In the genomic region with DNA sequence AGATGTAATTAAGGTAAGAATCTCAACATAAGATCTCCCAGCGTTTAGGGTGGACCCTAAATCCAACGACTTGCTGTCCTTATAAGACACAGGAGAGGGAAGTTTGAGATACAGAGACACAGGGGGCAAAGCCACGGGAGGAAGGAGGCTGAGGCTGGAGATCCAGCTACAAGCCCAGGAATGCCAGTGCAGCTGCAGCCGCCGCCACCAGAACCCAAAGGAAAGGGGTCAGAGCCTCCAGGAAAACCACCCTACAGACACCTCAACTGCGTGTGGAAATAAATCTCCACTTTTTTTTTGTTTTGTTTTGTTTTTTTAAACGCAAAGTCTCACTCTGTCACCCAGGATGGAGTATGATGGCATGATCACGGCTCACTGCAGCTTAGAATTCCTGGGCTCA, we compare ENCODE assay signal across 17 cellular contexts. TPM values are rescaled to one million over a fixed set of nuclear protein-coding genes. Genes with fewer than 3 reads are reported as not detected.
A peak's percentile ranks its signal among the peaks of the same experiment; 100 is the strongest.
DNase-seq lines count a peak whose midpoint lies in the region; ATAC-seq and TF ChIP-seq lines count a peak whose summit lies in the region.
"Had no signal": no experiment of that assay in that cellular context is flagged by ENCODE, and none has a peak within 500 bp of the region (broad histone marks: within the 10 kb centered on the region; RNA-seq: fewer than 3 reads in every experiment).

No MANE protein-coding gene starts in this region.

- no peaks in the 10 kb centered on the region for H3K27me3 Mint-ChIP-seq in activated T-helper 17 cell treated with anti-CD3 and anti-CD28 coated beads, Interleukin-2, amount 50 U/mL, for 72 hours
- H3K27me3 Mint-ChIP-seq in GM23338 (ENCODE audit: insufficient read depth, low read depth, poor library complexity), result peaks cover 2% of the 10 kb centered on the region
- H3K27me3 Mint-ChIP-seq: CD4-positive, alpha-beta T cell had no signal

- H3K9ac ChIP-seq in BLaER1, result no peak overlapping the region
- peak overlapping the region; percentile 32 for H3K9ac ChIP-seq in mucosa of stomach (ENCODE audit: low read length)

- H3K9me3 ChIP-seq in BLaER1 (peaks cover 24% of the 10 kb centered on the region), mucosa of stomach (ENCODE audit: control insufficient read depth, low read length) (no peaks in the 10 kb centered on the region), upper lobe of right lung (no peaks in the 10 kb centered on the region)
- H3K9me3 ChIP-seq: BE2C, Caco-2 had no signal

- no peaks in the 10 kb centered on the region for H3F3A ChIP-seq in GM23338 (replicated peaks; ENCODE audit: low read depth)

- intact Hi-C loops in upper lobe of right lung (cut with DNase I), result no loop called here

- H2AFZ ChIP-seq in GM23338, result no peak overlapping the region

- H3K4me1 ChIP-seq in BLaER1 (peaks cover 51% of the 10 kb centered on the region), mucosa of stomach (ENCODE audit: control insufficient read depth, insufficient read depth, low read length) (peaks cover 85% of the 10 kb centered on the region), upper lobe of right lung (no peaks in the 10 kb centered on the region), GM23338 (ENCODE audit: insufficient read depth) (no peaks in the 10 kb centered on the region)
- H3K4me1 ChIP-seq: BE2C, Caco-2 had no signal

- H3K9me2 ChIP-seq in GM23338 (ENCODE audit: insufficient read depth), result no peaks in the 10 kb centered on the region

- H3K4me3 Mint-ChIP-seq in activated T-helper 17 cell treated with anti-CD3 and anti-CD28 coated beads, Interleukin-2, amount 50 U/mL, for 72 hours, result no peak overlapping the region
- H3K4me3 Mint-ChIP-seq in GM23338, result no peak overlapping the region
- H3K4me3 Mint-ChIP-seq: CD4-positive, alpha-beta T cell; H9 had no signal

- H4K20me1 ChIP-seq in BLaER1 (no peaks in the 10 kb centered on the region), GM23338 (replicated peaks; ENCODE audit: insufficient read depth) (no peaks in the 10 kb centered on the region)

- H3K27me3 ChIP-seq in BLaER1, result no peaks in the 10 kb centered on the region
- no peaks in the 10 kb centered on the region for H3K27me3 ChIP-seq in mucosa of stomach (ENCODE audit: control insufficient read depth, insufficient read depth, low read length)
- no peaks in the 10 kb centered on the region for H3K27me3 ChIP-seq in upper lobe of right lung
- no peaks in the 10 kb centered on the region for H3K27me3 ChIP-seq in GM23338 (ENCODE audit: insufficient read depth)

- H3K4me1 Mint-ChIP-seq in activated T-helper 17 cell treated with anti-CD3 and anti-CD28 coated beads, Interleukin-2, amount 50 U/mL, for 72 hours, result peaks cover 10% of the 10 kb centered on the region
- H3K4me1 Mint-ChIP-seq in GM23338, result no peaks in the 10 kb centered on the region

- no peak for TF ChIP-seq CTCF in upper lobe of right lung (IDR thresholded peaks at IDR 0.05)
- TF ChIP-seq CTCF in GM23338 (conservative IDR thresholded peaks at IDR 0.05; ENCODE audit: low read depth in 2 of 2), result no peak

- H3K4me2 ChIP-seq in BLaER1, result peak overlapping the region; percentile 15; the same call in 1 of the 2 replicates
- H3K4me2 ChIP-seq in GM23338, result no peak overlapping the region

- peak overlapping the region; percentile 75 for H3K27ac Mint-ChIP-seq in activated T-helper 17 cell treated with anti-CD3 and anti-CD28 coated beads, Interleukin-2, amount 50 U/mL, for 72 hours
- H3K27ac Mint-ChIP-seq in GM23338, result no peak overlapping the region
- H3K27ac Mint-ChIP-seq: CD4-positive, alpha-beta T cell had no signal

- peaks cover 10% of the 10 kb centered on the region; the same call in 1 of the 2 replicates for H3K36me3 ChIP-seq in BLaER1
- H3K36me3 ChIP-seq in mucosa of stomach (ENCODE audit: control insufficient read depth, insufficient read depth, low read length), result no peaks in the 10 kb centered on the region
- H3K36me3 ChIP-seq in upper lobe of right lung, result no peaks in the 10 kb centered on the region
- H3K36me3 ChIP-seq in GM23338 (ENCODE audit: insufficient read depth), result no peaks in the 10 kb centered on the region
- H3K36me3 ChIP-seq: BE2C had no signal

- H3K36me3 Mint-ChIP-seq in activated T-helper 17 cell treated with anti-CD3 and anti-CD28 coated beads, Interleukin-2, amount 50 U/mL, for 72 hours (ENCODE audit: low read depth), result peaks cover 68% of the 10 kb centered on the region
- peaks cover 6% of the 10 kb centered on the region for H3K36me3 Mint-ChIP-seq in GM23338 (ENCODE audit: low read depth)
- H3K36me3 Mint-ChIP-seq: IgD-negative memory B cell had no signal

- H3K27ac ChIP-seq in BLaER1 (no peak overlapping the region), upper lobe of right lung (no peak overlapping the region), GM23338 (ENCODE audit: low read depth) (no peak overlapping the region)
- H3K27ac ChIP-seq: C4-2B had no signal

- H3K9me3 Mint-ChIP-seq in activated T-helper 17 cell treated with anti-CD3 and anti-CD28 coated beads, Interleukin-2, amount 50 U/mL, for 72 hours, result peaks cover 4% of the 10 kb centered on the region
- H3K9me3 Mint-ChIP-seq in GM23338, result peaks cover 15% of the 10 kb centered on the region

- ATAC-seq in activated T-helper 17 cell treated with anti-CD3 and anti-CD28 coated beads, Interleukin-2, amount 50 U/mL, for 72 hours (replicated peaks), result no peak
- ATAC-seq in upper lobe of right lung (no peak), GM23338 (no peak), GM19455 (IDR thresholded peaks at IDR 0.05; ENCODE audit: unreplicated experiment) (no peak)
- ATAC-seq: HepG2 had no signal

- H3K79me2 ChIP-seq in GM23338 (replicated peaks; ENCODE audit: insufficient read depth), result no peaks in the 10 kb centered on the region

- H3K4me3 ChIP-seq in BLaER1 (no peak overlapping the region), mucosa of stomach (ENCODE audit: low read length) (no peak overlapping the region), upper lobe of right lung (no peak overlapping the region), GM23338 (no peak overlapping the region)

- DNase-seq in upper lobe of right lung (peak; percentile 30), GM23338 (ENCODE audit: low spot score) (no peak)
- DNase-seq: ACHN; BE2C; Caco-2; CD4-positive, alpha-beta T cell; GDM1; H9 had no signal

TF ChIP-seq in GM23338, 12 proteins besides CTCF, POLR2A, EP300 and RAD21 (continues in another document):
- no peak for TF ChIP-seq POLR2AphosphoS5 (IDR thresholded peaks at IDR 0.05; ENCODE audit: low read depth)

RNA-seq across cellular contexts. Expression of a gene that starts 12.1 kb away (rescaled TPM):
- not detected for total RNA-seq in activated T-helper 17 cell treated with anti-CD3 and anti-CD28 coated beads, Interleukin-2, amount 50 U/mL, for 72 hours
- not detected for total RNA-seq in upper lobe of right lung
- total RNA-seq in GM23338 (2014; rRNA removed; shearing (Covaris generic)), result not detected in 2 replicates
- not detected in 2 replicates for polyA plus RNA-seq in GM23338 (2016; fragmentation: Nextera tagmentation; extraction: Ambion mirVana)
- total RNA-seq: CD4-positive, alpha-beta T cell; Daoy; H1; H9 had no signal
- polyA plus RNA-seq: H1, IgD-negative memory B cell had no signal

RNA-seq across cellular contexts. Expression of a gene that starts 17.4 kb away (rescaled TPM):
- total RNA-seq in activated T-helper 17 cell treated with anti-CD3 and anti-CD28 coated beads, Interleukin-2, amount 50 U/mL, for 72 hours, result 100 to 1,000 TPM in 1 of 2 donors, 10 to 100 TPM in 1; 24.0 to 163 TPM
- 4.1 TPM for total RNA-seq in upper lobe of right lung
- total RNA-seq in GM23338 (2014; rRNA removed; shearing (Covaris generic)), result 0.17 TPM in 1 of 2 replicates, not detected in the other
- polyA plus RNA-seq in GM23338 (2016; fragmentation: Nextera tagmentation; extraction: Ambion mirVana), result not detected in 2 replicates
- total RNA-seq: Caco-2, H1 had no signal
- polyA plus RNA-seq: IgD-negative memory B cell had no signal

RNA-seq across cellular contexts. Expression of a gene that starts 25.3 kb away (rescaled TPM):
- 10 to 100 TPM; 28.3 to 42.1 TPM for total RNA-seq in activated T-helper 17 cell treated with anti-CD3 and anti-CD28 coated beads, Interleukin-2, amount 50 U/mL, for 72 hours
- total RNA-seq in upper lobe of right lung, result 1.5 TPM
- total RNA-seq in GM23338 (2014; rRNA removed; shearing (Covaris generic)), result not detected in 2 replicates
- polyA plus RNA-seq in GM23338 (2016; fragmentation: Nextera tagmentation; extraction: Ambion mirVana), result not detected in 2 replicates
- total RNA-seq: Caco-2, Daoy, H1, H9, HepG2 had no signal
- polyA plus RNA-seq: H1, HepG2 had no signal

RNA-seq across cellular contexts. Expression of a gene that starts 27.6 kb away (rescaled TPM):
- not detected for total RNA-seq in activated T-helper 17 cell treated with anti-CD3 and anti-CD28 coated beads, Interleukin-2, amount 50 U/mL, for 72 hours
- not detected for total RNA-seq in upper lobe of right lung
- total RNA-seq in GM23338 (2014; rRNA removed; shearing (Covaris generic)), result not detected in 2 replicates
- polyA plus RNA-seq in GM23338 (2016; fragmentation: Nextera tagmentation; extraction: Ambion mirVana), result not detected in 2 replicates
- total RNA-seq: CD4-positive, alpha-beta T cell; Daoy; H1; H9; HepG2 had no signal
- polyA plus RNA-seq: H1, IgD-negative memory B cell had no signal

Comparison
In these comparisons a context has a peak if more than half of its experiments do, and no peak if none do; other contexts are left out.
1. RNA of a gene that starts 25.3 kb away (total RNA-seq): 28.3 to 42.1 TPM in activated T-helper 17 cell treated with anti-CD3 and anti-CD28 coated beads, Interleukin-2, amount 50 U/mL, for 72 hours; 1.5 TPM in upper lobe of right lung (single experiment) and not detected in GM23338; every median in the first group is over 10 times any median in the second.